Comparison of ENCODE assay signal across 18 cellular contexts in genomic region chr1:243280571-243281129, GRCh38.
"Had no signal": no experiment of that assay in that cellular context is flagged by ENCODE, and none has a peak within 500 bp of the region (broad histone marks: within the 10 kb centered on the region; RNA-seq: fewer than 3 reads in every experiment).

No MANE protein-coding gene starts in this region.

- H3K4me2 ChIP-seq: hepatocyte had no signal

- H3K9me3 Mint-ChIP-seq: activated CD4-positive, alpha-beta memory T cell treated with anti-CD3 and anti-CD28 coated beads, Interleukin-2, amount 10 ng/mL, durations not matched to agents 7 days and 5 days had no signal

- H3K27ac ChIP-seq: adrenal gland, dorsolateral prefrontal cortex, hepatocyte, left lung, pancreas, sigmoid colon had no signal

- H3K79me2 ChIP-seq: hepatocyte had no signal

- H3K4me1 ChIP-seq: adrenal gland, pancreas, sigmoid colon had no signal

- DNase-seq: activated CD4-positive, alpha-beta memory T cell treated with anti-CD3 and anti-CD28 coated beads, Interleukin-2, amount 10 ng/mL, durations not matched to agents 7 days and 5 days; activated gamma-delta T cell treated with Interleukin-2 at 50 U/mL for 16 hours; adrenal gland; dorsolateral prefrontal cortex; endodermal cell; erythroblast; islet precursor cell; left lung; mucosa of descending colon; naive thymus-derived CD4-positive, alpha-beta T cell; pancreas; sigmoid colon; stimulated activated CD4-positive, alpha-beta T cell treated with anti-CD3 and anti-CD28 coated beads, Interleukin-4, amount 100 ng/mL, for 24 hours; stimulated activated naive CD8-positive, alpha-beta T cell treated with anti-CD3 and anti-CD28 coated beads, Interleukin-15, Interleukin-2, amounts not matched to agents 100 U/mL and 50 U/mL, for 24 hours; T-cell; T-helper 9 cell had no signal

- H3K27ac Mint-ChIP-seq: activated CD4-positive, alpha-beta memory T cell treated with anti-CD3 and anti-CD28 coated beads, Interleukin-2, amount 10 ng/mL, durations not matched to agents 7 days and 5 days; endodermal cell; naive thymus-derived CD4-positive, alpha-beta T cell; T-cell; type B pancreatic cell had no signal

- H3K4me3 ChIP-seq: adrenal gland, dorsolateral prefrontal cortex, hepatocyte, left lung, mucosa of descending colon, pancreas, sigmoid colon had no signal

- H2AFZ ChIP-seq: hepatocyte had no signal

- H3K9me3 ChIP-seq: adrenal gland, mucosa of descending colon, pancreas had no signal

- ATAC-seq: left lung; mucosa of descending colon; naive thymus-derived CD4-positive, alpha-beta T cell; pancreas; stimulated activated naive CD8-positive, alpha-beta T cell treated with anti-CD3 and anti-CD28 coated beads, Interleukin-15, Interleukin-2, amounts not matched to agents 100 U/mL and 50 U/mL, for 24 hours; T-cell had no signal

- H3K4me1 Mint-ChIP-seq: activated CD4-positive, alpha-beta memory T cell treated with anti-CD3 and anti-CD28 coated beads, Interleukin-2, amount 10 ng/mL, durations not matched to agents 7 days and 5 days; endodermal cell had no signal

- H3K4me3 Mint-ChIP-seq: activated CD4-positive, alpha-beta memory T cell treated with anti-CD3 and anti-CD28 coated beads, Interleukin-2, amount 10 ng/mL, durations not matched to agents 7 days and 5 days; endodermal cell; naive thymus-derived CD4-positive, alpha-beta T cell; T-cell; type B pancreatic cell had no signal

- H3K27me3 Mint-ChIP-seq: activated CD4-positive, alpha-beta memory T cell treated with anti-CD3 and anti-CD28 coated beads, Interleukin-2, amount 10 ng/mL, durations not matched to agents 7 days and 5 days; naive thymus-derived CD4-positive, alpha-beta T cell; T-cell; type B pancreatic cell had no signal

- H3K27me3 ChIP-seq: adrenal gland, dorsolateral prefrontal cortex, hepatocyte, left lung, pancreas, sigmoid colon had no signal
